ENCODE assay signal across 8 cellular contexts in genomic region chr6:89082439-89082838, GRCh38. TPM values are rescaled to one million over a fixed set of nuclear protein-coding genes. Genes with fewer than 3 reads are reported as not detected.
DNase-seq lines count a peak whose midpoint lies in the region; ATAC-seq lines count a peak whose summit lies in the region.

No MANE protein-coding gene starts in this region.

- DNase-seq in NCI-H2029 treated with DMSO at 0.1 percent for 48 hours (lab: John Stamatoyannopoulos, UW), result peak; percentile 18
- no peak for DNase-seq in NCI-H2029 (lab: John Stamatoyannopoulos, UW)
- DNase-seq in OCI-M1 (lab: John Stamatoyannopoulos, UW), result peak; percentile 54
- DNase-seq in effector memory CD8-positive, alpha-beta T cell, result no peak
- no peak for DNase-seq in natural killer cell treated with Interleukin-12 subunit alpha and Interleukin-12 subunit beta and Interleukin-15 and Interleukin-18, amount 100 ng/mL, for 72 hours (ENCODE audit: low spot score)
- DNase-seq in SW480 (ENCODE audit: low spot score), result no peak
- DNase-seq in head of caudate nucleus, result no peak
- no peak for DNase-seq in cerebellar nuclear complex (lab: John Stamatoyannopoulos, UW)

- peak overlapping the region; percentile 96 to 98 for H3K27ac Mint-ChIP-seq in effector memory CD8-positive, alpha-beta T cell
- H3K27ac Mint-ChIP-seq in natural killer cell treated with Interleukin-12 subunit alpha and Interleukin-12 subunit beta and Interleukin-15 and Interleukin-18, amount 100 ng/mL, for 72 hours, result peak overlapping the region; percentile 95 to 97

- H3K9me3 Mint-ChIP-seq in effector memory CD8-positive, alpha-beta T cell, result no peaks in the 10 kb centered on the region
- no peaks in the 10 kb centered on the region for H3K9me3 Mint-ChIP-seq in natural killer cell treated with Interleukin-12 subunit alpha and Interleukin-12 subunit beta and Interleukin-15 and Interleukin-18, amount 100 ng/mL, for 72 hours

- peaks cover 32 to 39% of the 10 kb centered on the region in 2 donors for H3K4me1 Mint-ChIP-seq in effector memory CD8-positive, alpha-beta T cell (ENCODE audit: low read depth in 2 of 2)
- peaks cover 32 to 55% of the 10 kb centered on the region in 2 donors for H3K4me1 Mint-ChIP-seq in natural killer cell treated with Interleukin-12 subunit alpha and Interleukin-12 subunit beta and Interleukin-15 and Interleukin-18, amount 100 ng/mL, for 72 hours (ENCODE audit: low read depth in 2 of 2)

- H3K4me3 Mint-ChIP-seq in effector memory CD8-positive, alpha-beta T cell, result peak overlapping the region; percentile 87 to 94
- H3K4me3 Mint-ChIP-seq in natural killer cell treated with Interleukin-12 subunit alpha and Interleukin-12 subunit beta and Interleukin-15 and Interleukin-18, amount 100 ng/mL, for 72 hours, result peak overlapping the region; percentile 96

- H3K36me3 Mint-ChIP-seq in effector memory CD8-positive, alpha-beta T cell (ENCODE audit: insufficient read depth), result peaks cover 85% of the 10 kb centered on the region
- peaks cover 25% of the 10 kb centered on the region for H3K36me3 Mint-ChIP-seq in natural killer cell treated with Interleukin-12 subunit alpha and Interleukin-12 subunit beta and Interleukin-15 and Interleukin-18, amount 100 ng/mL, for 72 hours

- ATAC-seq in effector memory CD8-positive, alpha-beta T cell (replicated peaks), result no peak
- ATAC-seq in natural killer cell treated with Interleukin-12 subunit alpha and Interleukin-12 subunit beta and Interleukin-15 and Interleukin-18, amount 100 ng/mL, for 72 hours, result no peak

- intact Hi-C loops in head of caudate nucleus (cut with DNase I), result loop anchor here (5.0 to 10.0 kb wide), 2 partner anchors 120 to 1928 kb away; partner anchors contain the start of genes RNGTT and ZNF292

- no peaks in the 10 kb centered on the region for H3K27me3 Mint-ChIP-seq in effector memory CD8-positive, alpha-beta T cell
- H3K27me3 Mint-ChIP-seq in natural killer cell treated with Interleukin-12 subunit alpha and Interleukin-12 subunit beta and Interleukin-15 and Interleukin-18, amount 100 ng/mL, for 72 hours, result no peaks in the 10 kb centered on the region

RNA-seq across cellular contexts. Expression of gene PNRC1, which starts 1.9 kb away (rescaled TPM):
- 100 to 1,000 TPM in 1 of 2 donors, 10 to 100 TPM in 1; 38.2 to 102 TPM for total RNA-seq in natural killer cell treated with Interleukin-12 subunit alpha and Interleukin-12 subunit beta and Interleukin-15 and Interleukin-18, amount 100 ng/mL, for 72 hours

RNA-seq across cellular contexts. Expression of gene SRSF12, which starts 35.4 kb away (rescaled TPM):
- total RNA-seq in natural killer cell treated with Interleukin-12 subunit alpha and Interleukin-12 subunit beta and Interleukin-15 and Interleukin-18, amount 100 ng/mL, for 72 hours, result under 1 TPM; 0.14 to 0.17 TPM

Comparison
In these comparisons a context has a peak if more than half of its experiments do, and no peak if none do; other contexts are left out.
1. DNase-seq: peak in NCI-H2029 treated with DMSO at 0.1 percent for 48 hours (single experiment) and OCI-M1 (single experiment); none in NCI-H2029 (single experiment), effector memory CD8-positive, alpha-beta T cell (0 of 3), natural killer cell treated with Interleukin-12 subunit alpha and Interleukin-12 subunit beta and Interleukin-15 and Interleukin-18, amount 100 ng/mL, for 72 hours (single experiment), SW480 (single experiment), head of caudate nucleus (0 of 42) and cerebellar nuclear complex (0 of 2).